ENCODE assay signal across 8 cellular contexts in the genomic region with DNA sequence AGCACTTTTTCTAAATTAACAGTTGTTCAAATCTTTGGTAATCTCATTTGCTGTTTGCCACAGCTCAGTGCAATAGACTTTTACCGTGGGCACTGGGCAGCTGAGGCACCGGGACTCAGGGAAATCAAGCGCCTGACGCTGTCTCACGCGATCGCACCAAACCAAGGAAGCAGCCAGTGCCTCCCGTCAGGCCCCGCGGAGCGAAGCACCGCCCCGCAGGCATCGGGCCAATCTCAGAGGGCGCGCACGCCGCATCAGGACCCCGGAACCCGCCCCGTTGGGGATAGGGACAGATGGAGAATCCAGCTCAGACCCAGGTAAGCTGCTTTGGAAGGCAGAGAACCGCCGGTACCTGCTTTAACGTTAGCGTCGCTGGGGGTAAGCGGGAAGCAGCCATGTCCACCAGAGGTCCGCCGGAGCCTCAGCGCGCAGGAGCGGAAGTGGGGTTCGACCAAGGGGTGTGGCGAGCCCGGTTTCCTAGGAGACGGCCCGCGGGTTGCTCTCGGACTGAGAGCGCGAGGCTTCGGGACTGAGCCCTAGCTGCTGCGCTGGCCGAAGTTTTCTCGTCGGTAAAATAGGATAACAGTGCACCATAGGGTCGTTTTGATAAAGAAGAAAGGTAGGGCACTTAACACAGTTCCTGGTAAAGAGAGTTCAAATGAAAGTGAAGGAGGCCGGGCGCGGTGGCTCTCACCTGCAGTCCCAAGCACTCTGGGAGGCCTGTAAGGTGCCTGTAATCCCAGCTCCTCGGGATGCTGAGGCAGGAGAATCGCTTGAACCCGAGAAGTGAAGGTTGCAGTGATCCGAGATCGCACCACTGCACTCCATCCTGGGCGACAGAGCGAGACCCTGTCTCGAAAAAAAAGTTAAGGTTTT. TPM values are rescaled to one million over a fixed set of nuclear protein-coding genes. Genes with fewer than 3 reads are reported as not detected.
A peak's percentile ranks its signal among the peaks of the same experiment; 100 is the strongest.
DNase-seq lines count a peak whose midpoint lies in the region; ATAC-seq, FAIRE-seq and TF ChIP-seq lines count a peak whose summit lies in the region.

A gene with protein sequence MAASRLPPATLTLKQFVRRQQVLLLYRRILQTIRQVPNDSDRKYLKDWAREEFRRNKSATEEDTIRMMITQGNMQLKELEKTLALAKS (minus strand): TSS at position 428 of the 876 bp plus-strand sequence. CDS start 31 bp downstream, at position 397.

- no peaks in the 10 kb centered on the region for H3K27me3 ChIP-seq in WERI-Rb-1 (ENCODE audit: insufficient read depth, low read depth, severe bottlenecking)
- H3K27me3 ChIP-seq in mammary epithelial cell (ENCODE audit: insufficient read depth, low read length), result no peaks in the 10 kb centered on the region
- no peaks in the 10 kb centered on the region for H3K27me3 ChIP-seq in small intestine (ENCODE audit: control insufficient read depth in 2 of 2, insufficient read depth in 2 of 2, low read length in 2 of 2)

- dilution Hi-C loops in mammary epithelial cell (cut with HindIII; ENCODE audit: low sequenced_read_pairs), result no loop called here

- WGBS in mammary epithelial cell (ENCODE audit: low coverage, missing lambda C conversion rate), result 2% methylated on average over 37 of the region's 58 CpGs
- WGBS in small intestine, 3 donors, result 1 to 3% (median 3%) methylated on average over 58 of the region's 58 CpGs

- H3K36me3 ChIP-seq in WERI-Rb-1 (peaks cover 21% of the 10 kb centered on the region), mammary epithelial cell (ENCODE audit: insufficient read depth, low read length) (peaks cover 6% of the 10 kb centered on the region), small intestine (ENCODE audit: control insufficient read depth in 2 of 2, insufficient read depth in 2 of 2, low read length in 2 of 2) (peaks cover 0 to 9% of the 10 kb centered on the region in 2 donors)

- DNase-seq in AG04449 (ENCODE audit: low read depth, low spot score) (peak; percentile 52), NCI-H2227 (lab: John Stamatoyannopoulos, UW; ENCODE audit: unreplicated experiment) (peak; percentile 91), WERI-Rb-1 (peak; percentile 96), mammary epithelial cell (peak; percentile 93), iPS-NIHi11 (ENCODE audit: low spot score) (peak; percentile 94), small intestine (peak; percentile 92)

- peak within 1 kb of the TSS; percentile 92 for H2AFZ ChIP-seq in mammary epithelial cell (ENCODE audit: low read depth, low read length)

- H4K20me1 ChIP-seq in mammary epithelial cell (ENCODE audit: insufficient read depth, low read length), result no peaks in the 10 kb centered on the region

- H3K9ac ChIP-seq in mammary epithelial cell (ENCODE audit: insufficient read depth, low read length), result peak within 1 kb of the TSS; percentile 95

- in situ Hi-C loops in mammary epithelial cell (cut with MboI; ENCODE audit: low sequenced_read_pairs in 2 of 2), result no loop called here

- CTCF ChIA-PET in AG04449 (lab: Yijun Ruan, JAX), result interaction anchor here (0.6 to 1.8 kb wide), 5 partner anchors 22 to 270 kb away, joined by 3 to 5 read pairs (median 4); no protein-coding TSS in a partner anchor
- CTCF ChIA-PET in mammary epithelial cell (lab: Charles Lee; ENCODE audit: low non-redundant PET), result interaction anchor here (0.6 to 0.7 kb wide), 2 partner anchors 26 to 191 kb away, joined by 3 to 4 read pairs; no protein-coding TSS in a partner anchor

- peaks cover 26% of the 10 kb centered on the region for H3K79me2 ChIP-seq in mammary epithelial cell (ENCODE audit: insufficient read depth, low read length)

- peaks cover 12% of the 10 kb centered on the region for H3K4me1 ChIP-seq in mammary epithelial cell (ENCODE audit: insufficient read depth, low read length)
- peaks cover 0 to 6% of the 10 kb centered on the region in 2 donors for H3K4me1 ChIP-seq in small intestine (ENCODE audit: control insufficient read depth in 2 of 2, insufficient read depth in 1 of 2, low read depth in 1 of 2, low read length in 1 of 2)

- peak within 1 kb of the TSS; percentile 89 for H3K27ac ChIP-seq in WERI-Rb-1
- H3K27ac ChIP-seq in mammary epithelial cell (ENCODE audit: insufficient read depth, low read depth, low read length), result peak within 1 kb of the TSS; percentile 92
- peak within 1 kb of the TSS; percentile 84 to 98 for H3K27ac ChIP-seq in small intestine (ENCODE audit: low read depth in 1 of 2, low read length in 1 of 2)

- intact Hi-C loops in mammary epithelial cell (cut with micrococcal nuclease), result no loop called here

- H3K4me3 ChIP-seq in AG04449 (ENCODE audit: low read depth, low read length) (peak within 1 kb of the TSS; percentile 88), WERI-Rb-1 (ENCODE audit: low read depth, low read length) (peak within 1 kb of the TSS; percentile 89), mammary epithelial cell (replicated peaks in 1 of 3; ENCODE audit: insufficient read depth in 1 of 3, low read depth in 2 of 3, low read length in 3 of 3) (peak within 1 kb of the TSS; percentile 69 to 83 (median 76)), small intestine (ENCODE audit: low read depth in 1 of 2, low read length in 2 of 2) (peak within 1 kb of the TSS; percentile 65 to 69)

- TSS peak; percentile 59 for BruUV-seq in mammary epithelial cell (replicated peaks; lab: Mats Ljungman, UMichigan)

- no peak for FAIRE-seq in small intestine (lab: Jason Lieb, UNC)

- TF ChIP-seq CTCF in AG04449 (IDR thresholded peaks at IDR 0.05; ENCODE audit: insufficient read depth, low read length, missing control alignments), result no peak
- 0 out of 2 replicates have a peak, but pooled peaks have one; percentile 5 for TF ChIP-seq CTCF in WERI-Rb-1 (IDR thresholded peaks at IDR 0.05; ENCODE audit: low read depth, low read length)
- TF ChIP-seq CTCF in mammary epithelial cell (conservative IDR thresholded peaks at IDR 0.05 in 1 of 2, IDR thresholded peaks at IDR 0.05 in 1 of 2; ENCODE audit: extremely low read depth in 1 of 2, insufficient read depth in 1 of 2, low read depth in 1 of 2, low read length in 2 of 2), result peak in 1 of 2 donors; percentile 18

- ATAC-seq in GM18873 (IDR thresholded peaks at IDR 0.05; ENCODE audit: low FRiP score, unreplicated experiment) (peak; percentile 95), HG03139 (IDR thresholded peaks at IDR 0.05; ENCODE audit: unreplicated experiment) (peak; percentile 99)

- H3K4me2 ChIP-seq in mammary epithelial cell (ENCODE audit: insufficient read depth, low read depth, low read length), result peak within 1 kb of the TSS; percentile 96

- no peaks in the 10 kb centered on the region for H3K9me3 ChIP-seq in WERI-Rb-1 (ENCODE audit: severe bottlenecking)
- H3K9me3 ChIP-seq in mammary epithelial cell (replicated peaks; ENCODE audit: insufficient read depth, low read length), result no peaks in the 10 kb centered on the region
- no peaks in the 10 kb centered on the region for H3K9me3 ChIP-seq in small intestine (ENCODE audit: control insufficient read depth, low read depth)

- POLR2A ChIA-PET in AG04449 (lab: Yijun Ruan, JAX), result interaction anchor here (0.8 to 2.2 kb wide), 4 partner anchors 11 to 675 kb away, joined by 3 to 6 read pairs (median 4); a partner anchor contains a TSS

RNA-seq across cellular contexts. Expression of the gene that starts here (rescaled TPM):
- total RNA-seq in mammary epithelial cell, result 10 to 100 TPM; 20.5 to 34.1 TPM
- polyA plus RNA-seq in mammary epithelial cell (28.8 TPM), small intestine (10 to 100 TPM in 2 of 3 donors, 1 to 10 TPM in 1; 8.3 to 30.3 (median 13.8) TPM)
- 2.4 TPM for polyA minus RNA-seq in mammary epithelial cell

Comparison
In these comparisons a context has a peak if more than half of its experiments do, and no peak if none do; other contexts are left out.
1. Peak in every context shown above with its lines: DNase-seq, ATAC-seq, H3K4me3 ChIP-seq and H3K27ac ChIP-seq.